Comparison of ENCODE assay signal across 12 cellular contexts in genomic region chrX:7706032-7706431, GRCh38.
DNase-seq lines count a peak whose midpoint lies in the region; ATAC-seq and TF ChIP-seq lines count a peak whose summit lies in the region.
"Had no signal": no experiment of that assay in that cellular context is flagged by ENCODE, and none has a peak within 500 bp of the region (broad histone marks: within the 10 kb centered on the region; RNA-seq: fewer than 3 reads in every experiment).

No MANE protein-coding gene starts in this region.

- H3K27ac ChIP-seq in OCI-LY7 (ENCODE audit: low read depth, low read length, poor library complexity, severe bottlenecking): no peak overlapping the region

- intact Hi-C loops in OCI-LY7 (cut with micrococcal nuclease; ENCODE audit: unreplicated experiment): no loop called here

- TF ChIP-seq CTCF in OCI-LY7 (conservative IDR thresholded peaks at IDR 0.05; ENCODE audit: low read length): peak; percentile 21; the same call in 1 of the 2 replicates

- CTCF ChIA-PET in OCI-LY7 (lab: Charles Lee; ENCODE audit: unreplicated experiment): no interaction called here

- BruUV-seq in OCI-LY7 (replicated peaks; lab: Mats Ljungman, UMichigan): no TSS peak

- no peaks in the 10 kb centered on the region for H4K20me1 ChIP-seq in OCI-LY7 (ENCODE audit: insufficient read depth, low read length)

- DNase-seq in NCI-H146 (lab: John Stamatoyannopoulos, UW) (peak; percentile 25), NCI-H146 treated with DMSO at 0.1 percent for 48 hours (lab: John Stamatoyannopoulos, UW; ENCODE audit: unreplicated experiment) (no peak), OCI-LY7 (ENCODE audit: low spot score) (no peak), fibroblast of peridontal ligament (ENCODE audit: extremely low read depth) (peak; percentile 1), superior temporal gyrus (ENCODE audit: extremely low spot score) (peak; percentile 17), middle frontal gyrus (ENCODE audit: extremely low spot score, low spot score) (no peak)
- DNase-seq: erythroblast, left colon, T-helper 2 cell had no signal

- no peaks in the 10 kb centered on the region for H3K79me2 ChIP-seq in OCI-LY7 (ENCODE audit: insufficient read depth, low read depth, low read length)

- no peak for ATAC-seq in HG03442 (IDR thresholded peaks at IDR 0.05; ENCODE audit: unreplicated experiment)
- no peak for ATAC-seq in HG02571 (IDR thresholded peaks at IDR 0.05; ENCODE audit: unreplicated experiment)
- ATAC-seq: left colon had no signal

- H3K4me2 ChIP-seq in OCI-LY7 (ENCODE audit: low read length): no peak overlapping the region

- no peaks in the 10 kb centered on the region for H3K4me1 ChIP-seq in OCI-LY7 (ENCODE audit: insufficient read depth, low read length, poor library complexity, severe bottlenecking)
- H3K4me1 ChIP-seq: HAP-1 had no signal

- no peaks in the 10 kb centered on the region for H3K36me3 ChIP-seq in OCI-LY7 (ENCODE audit: insufficient read depth, low read length)
- H3K36me3 ChIP-seq: HAP-1 had no signal

- no peaks in the 10 kb centered on the region for H3K9me3 ChIP-seq in OCI-LY7 (ENCODE audit: low read length)
- H3K9me3 ChIP-seq: HAP-1 had no signal

- H2AFZ ChIP-seq in OCI-LY7 (ENCODE audit: low read length): no peak overlapping the region

- H3K4me3 ChIP-seq in OCI-LY7 (ENCODE audit: low read depth, low read length, poor library complexity, severe bottlenecking): no peak overlapping the region
- H3K4me3 ChIP-seq: HAP-1 had no signal

- H3K9me2 ChIP-seq in OCI-LY7 (ENCODE audit: insufficient read depth, low read length): no peaks in the 10 kb centered on the region

- POLR2A ChIA-PET in OCI-LY7 (lab: Charles Lee): no interaction called here

Comparison
In these comparisons a context has a peak if more than half of its experiments do, and no peak if none do; other contexts are left out.
1. DNase-seq: peak in NCI-H146 (single experiment), fibroblast of peridontal ligament (single experiment) and superior temporal gyrus (single experiment); none in NCI-H146 treated with DMSO at 0.1 percent for 48 hours (single experiment), OCI-LY7 (single experiment) and middle frontal gyrus (single experiment).